In the genomic region with DNA sequence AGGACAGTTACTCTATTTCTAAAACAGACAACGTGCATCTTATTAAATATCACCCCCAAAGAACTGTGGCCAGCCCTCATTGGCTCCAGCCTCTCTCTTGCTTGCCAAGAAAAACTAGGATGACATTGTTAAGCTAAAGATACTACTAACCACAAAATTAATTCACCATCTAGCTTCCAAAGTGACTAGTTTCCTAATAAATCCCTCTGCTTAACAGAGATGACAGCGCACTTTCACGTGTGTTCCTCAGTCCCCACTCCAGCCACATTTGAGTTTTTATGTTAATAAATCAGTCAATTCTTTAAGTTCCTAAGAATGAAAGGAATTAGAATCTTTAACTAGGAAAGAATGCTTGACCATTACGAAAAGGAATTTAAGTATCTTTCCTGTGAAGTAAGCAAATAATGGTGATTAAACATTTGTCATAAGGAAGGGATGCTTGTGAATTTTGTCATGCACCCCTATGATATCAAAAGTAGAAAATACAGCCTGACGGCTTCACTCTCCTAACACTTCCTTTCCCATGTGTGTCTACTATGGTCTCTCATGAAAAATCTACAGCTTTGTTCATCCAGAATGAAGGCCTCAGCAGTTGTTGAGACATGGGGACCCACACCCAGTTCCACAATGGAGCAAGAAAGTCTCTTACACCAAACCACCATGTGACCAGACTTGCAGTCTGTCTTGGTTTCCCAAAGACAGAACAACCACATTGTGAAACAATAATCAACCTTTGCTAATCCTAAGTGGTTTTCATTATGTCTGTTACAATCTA, we compare ENCODE assay signal across 9 cellular contexts. TPM values are rescaled to one million over a fixed set of nuclear protein-coding genes. Genes with fewer than 3 reads are reported as not detected.
DNase-seq lines count a peak whose midpoint lies in the region; ATAC-seq and TF ChIP-seq lines count a peak whose summit lies in the region.
"Had no signal": no experiment of that assay in that cellular context is flagged by ENCODE, and none has a peak within 500 bp of the region (broad histone marks: within the 10 kb centered on the region; RNA-seq: fewer than 3 reads in every experiment).

No MANE protein-coding gene starts in this region.

- H3K36me3 Mint-ChIP-seq in endodermal cell (ENCODE audit: low read depth), result no peaks in the 10 kb centered on the region

- H3K4me1 ChIP-seq in endodermal cell (ENCODE audit: control insufficient read depth, insufficient read depth, low read length) (no peaks in the 10 kb centered on the region), neutrophil (ENCODE audit: control insufficient read depth in 1 of 2, insufficient read depth in 1 of 2, low read depth in 1 of 2, low read length in 1 of 2) (peaks cover 62 to 68% of the 10 kb centered on the region in 2 experiments)

- 87 to 100% methylated on average over 2 to 5 of the region's 5 CpGs for WGBS in endodermal cell (ENCODE audit: insufficient coverage in 1 of 2, insufficient read length in 1 of 2), 2 experiments

- TF ChIP-seq POLR2A in NB4 (IDR thresholded peaks at IDR 0.05; ENCODE audit: extremely low read depth, insufficient read length), result no peak

- no peaks in the 10 kb centered on the region for H3K9me3 Mint-ChIP-seq in endodermal cell

- H3K4me3 ChIP-seq in NB4 (ENCODE audit: low read depth, low read length), result no peak overlapping the region
- H3K4me3 ChIP-seq in endodermal cell (ENCODE audit: low read length), result no peak overlapping the region
- H3K4me3 ChIP-seq in neutrophil (ENCODE audit: low read depth in 1 of 2, low read length in 1 of 2), result no peak overlapping the region

- H3K4me3 Mint-ChIP-seq in endodermal cell, result no peak overlapping the region

- DNase-seq in CD1c-positive myeloid dendritic cell (ENCODE audit: extremely low spot score) (peak; percentile 85), NB4 (ENCODE audit: low read depth) (peak; percentile 46), endodermal cell (no peak), GOT3 (lab: John Stamatoyannopoulos, UW) (no peak), Ammon's horn (ENCODE audit: low spot score) (no peak)

- no peaks in the 10 kb centered on the region for H3K36me3 ChIP-seq in endodermal cell (ENCODE audit: control insufficient read depth, insufficient read depth, low read length)
- H3K36me3 ChIP-seq in neutrophil, result no peaks in the 10 kb centered on the region

- no peak overlapping the region for H3K27ac ChIP-seq in endodermal cell (ENCODE audit: low read depth, low read length)
- peak overlapping the region; percentile 88 for H3K27ac ChIP-seq in neutrophil
- H3K27ac ChIP-seq: VCaP had no signal

- H3K9ac ChIP-seq in endodermal cell (ENCODE audit: extremely low read depth, low read length, poor library complexity, severe bottlenecking), result no peak overlapping the region

- no peak for ATAC-seq in HG03520 (IDR thresholded peaks at IDR 0.05; ENCODE audit: unreplicated experiment)
- ATAC-seq in GM18867 (IDR thresholded peaks at IDR 0.05; ENCODE audit: unreplicated experiment), result no peak

- peak overlapping the region; percentile 20 for H3K27ac Mint-ChIP-seq in endodermal cell

- TF ChIP-seq CTCF in NB4 (IDR thresholded peaks at IDR 0.05; ENCODE audit: low read depth, low read length) (no peak), endodermal cell (conservative IDR thresholded peaks at IDR 0.05) (no peak), neutrophil (IDR thresholded peaks at IDR 0.05) (no peak)

- no peaks in the 10 kb centered on the region for H3K9me3 ChIP-seq in endodermal cell (ENCODE audit: control insufficient read depth, low read length)
- no peaks in the 10 kb centered on the region for H3K9me3 ChIP-seq in neutrophil

- H3K4me1 Mint-ChIP-seq in endodermal cell, result peaks cover 43% of the 10 kb centered on the region

- H3K27me3 ChIP-seq in endodermal cell (ENCODE audit: control insufficient read depth, insufficient read depth, low read length, poor library complexity, severe bottlenecking), result no peaks in the 10 kb centered on the region
- H3K27me3 ChIP-seq in neutrophil, result no peaks in the 10 kb centered on the region

- no peaks in the 10 kb centered on the region for H3K27me3 Mint-ChIP-seq in endodermal cell (ENCODE audit: insufficient read depth)

RNA-seq across cellular contexts. Expression of gene CORO1C, which starts 8.1 kb away (rescaled TPM):
- total RNA-seq in endodermal cell, result 100 to 1,000 TPM; 122 to 125 TPM
- 143 TPM for polyA plus RNA-seq in endodermal cell (2013, experiment 1 of 2)
- polyA plus RNA-seq in endodermal cell (2013, experiment 2 of 2), result 130 TPM

Comparison
In these comparisons a context has a peak if more than half of its experiments do, and no peak if none do; other contexts are left out.
1. DNase-seq: peak in CD1c-positive myeloid dendritic cell (single experiment) and NB4 (single experiment); none in endodermal cell (single experiment), GOT3 (single experiment) and Ammon's horn (single experiment).